ENCODE assay signal across 17 cellular contexts in the genomic region with DNA sequence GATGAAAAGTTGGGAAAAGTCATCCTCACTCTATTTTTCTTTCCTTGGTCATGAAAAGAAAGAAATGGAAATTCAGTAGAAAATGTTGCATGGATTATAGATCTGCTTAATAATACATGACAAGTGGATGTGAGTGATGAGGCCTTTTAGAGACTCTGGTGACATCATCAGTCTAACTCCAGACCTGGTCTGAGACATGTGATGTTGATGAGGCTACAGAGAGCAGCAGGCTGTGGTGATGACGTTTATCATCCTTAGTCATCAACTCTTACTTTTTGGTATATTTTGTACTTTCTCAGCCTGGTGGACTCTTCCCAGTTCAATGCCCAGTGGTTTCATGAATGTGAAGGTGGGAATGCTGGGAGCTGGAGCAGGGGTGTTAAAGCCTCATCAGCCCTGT.
DNase-seq lines count a peak whose midpoint lies in the region; ATAC-seq, FAIRE-seq and TF ChIP-seq lines count a peak whose summit lies in the region.
"Had no signal": no experiment of that assay in that cellular context is flagged by ENCODE, and none has a peak within 500 bp of the region (broad histone marks: within the 10 kb centered on the region; RNA-seq: fewer than 3 reads in every experiment).

No MANE protein-coding gene starts in this region.

- CTCF ChIA-PET in A549 (lab: Yijun Ruan, JAX), result interaction anchor here (0.7 to 2.7 kb wide), 4 partner anchors 17 to 430 kb away, joined by 3 to 6 read pairs (median 4); no protein-coding TSS in a partner anchor

- no peaks in the 10 kb centered on the region for H3K27me3 ChIP-seq in hepatocyte
- H3K27me3 ChIP-seq: ovary, tibial artery had no signal

- no peaks in the 10 kb centered on the region for H3K79me2 ChIP-seq in hepatocyte

- peaks cover 11% of the 10 kb centered on the region; the same call in 1 of the 3 replicates for H3K9me3 ChIP-seq in A549
- H3K9me3 ChIP-seq in hepatocyte (ENCODE audit: low read depth), result no peaks in the 10 kb centered on the region
- H3K9me3 ChIP-seq: ovary, tibial artery had no signal

- ATAC-seq in A549 (peak; percentile 48 to 85; a peak in 5 of 6 replicates), GM18861 (IDR thresholded peaks at IDR 0.05; ENCODE audit: unreplicated experiment) (no peak)
- ATAC-seq: activated CD8-positive, alpha-beta memory T cell treated with anti-CD3 and anti-CD28 coated beads, Interleukin-2, amount 10 ng/mL, durations not matched to agents 7 days and 5 days had no signal

- H3K9me2 ChIP-seq in hepatocyte (replicated peaks; ENCODE audit: insufficient read depth), result no peaks in the 10 kb centered on the region

- TF ChIP-seq RAD21 in A549 (conservative IDR thresholded peaks at IDR 0.05 in 1 of 2, IDR thresholded peaks at IDR 0.05 in 1 of 2), result no peak

- no peak for FAIRE-seq in A549 (lab: Jason Lieb, UNC)
- FAIRE-seq: H1 had no signal

- H4K20me1 ChIP-seq in hepatocyte (ENCODE audit: insufficient read depth, poor library complexity, severe bottlenecking), result no peaks in the 10 kb centered on the region

- TF ChIP-seq EP300 in A549 (IDR thresholded peaks at IDR 0.05), result no peak

- peak; percentile 39 to 55 for DNase-seq in A549 (ENCODE audit: low read depth in 1 of 2, low spot score in 1 of 2)
- DNase-seq in HCEC 1CT, result peak; percentile 76
- peak; percentile 43 for DNase-seq in astrocyte of the hippocampus (ENCODE audit: low read depth, low spot score)
- DNase-seq in hepatocyte (ENCODE audit: low spot score), result peak; percentile 42
- DNase-seq in activated CD4-positive, alpha-beta T cell treated with anti-CD3 and anti-CD28 coated beads, Interleukin-2, amount 50 U/mL, for 48 hours, result no peak
- DNase-seq in effector CD8-positive, alpha-beta T cell (lab: John Stamatoyannopoulos, UW), result no peak
- no peak for DNase-seq in T-helper 9 cell
- DNase-seq: activated CD8-positive, alpha-beta memory T cell treated with anti-CD3 and anti-CD28 coated beads, Interleukin-2, amount 10 ng/mL, durations not matched to agents 7 days and 5 days; activated naive CD8-positive, alpha-beta T cell treated with anti-CD3 and anti-CD28 coated beads for 36 hours; Kasumi-1; NCI-H187; NCI-H82; ovary; tibial artery had no signal

- H3K4me1 ChIP-seq in A549 (peaks cover 45% of the 10 kb centered on the region), hepatocyte (ENCODE audit: insufficient read depth) (no peaks in the 10 kb centered on the region)
- H3K4me1 ChIP-seq: tibial artery had no signal

- 12% methylated on average over 1 of the region's 1 CpG for WGBS in A549 (ENCODE audit: missing lambda C conversion rate)
- 71% methylated on average over 1 of the region's 1 CpG for WGBS in hepatocyte (ENCODE audit: low lambda C conversion rate, missing lambda C conversion rate)

- H3K27ac ChIP-seq in A549 (peak overlapping the region in 1 of 2 experiments; percentile 27; a peak in 2 of 6 replicates), hepatocyte (peak overlapping the region; percentile 84)
- H3K27ac ChIP-seq: coronary artery, ovary, tibial artery had no signal

- H3K36me3 ChIP-seq in hepatocyte (replicated peaks; ENCODE audit: insufficient read depth, low read depth), result no peaks in the 10 kb centered on the region
- H3K36me3 ChIP-seq: ovary had no signal

- H3K4me3 ChIP-seq in A549 (no peak overlapping the region), hepatocyte (no peak overlapping the region)
- H3K4me3 ChIP-seq: coronary artery, ovary, tibial artery had no signal

- TF ChIP-seq CTCF in A549 (IDR thresholded peaks at IDR 0.05) (no peak), hepatocyte (IDR thresholded peaks at IDR 0.05; ENCODE audit: poor library complexity) (no peak)

- H3K4me2 ChIP-seq in A549, result peak overlapping the region; percentile 50; the same call in 2 of the 3 replicates
- no peak overlapping the region for H3K4me2 ChIP-seq in hepatocyte

- POLR2A ChIA-PET in A549 (lab: Yijun Ruan, JAX), result no interaction called here

- H2AFZ ChIP-seq in hepatocyte, result no peak overlapping the region

- TF ChIP-seq POLR2A in A549 (IDR thresholded peaks at IDR 0.05; ENCODE audit: low read length), result no peak

TF ChIP-seq in A549, 52 proteins besides CTCF, POLR2A, EP300 and RAD21:
- TF ChIP-seq NR3C1 (IDR thresholded peaks at IDR 0.05) (no peak), FOSL2 (IDR thresholded peaks at IDR 0.05) (no peak), FOSL2 (CRISPR knock-in tag; IDR thresholded peaks at IDR 0.05) (peak; percentile 31; the same call in 1 of the 2 replicates), MAFK (IDR thresholded peaks at IDR 0.05; ENCODE audit: partially characterized antibody) (no peak), TFCP2L1 (CRISPR knock-in tag; IDR thresholded peaks at IDR 0.05) (no peak), HMGXB4 (CRISPR knock-in tag; IDR thresholded peaks at IDR 0.05; ENCODE audit: borderline replicate concordance) (no peak), TP53 (CRISPR knock-in tag; IDR thresholded peaks at IDR 0.05) (no peak), HOXB13 (CRISPR knock-in tag; IDR thresholded peaks at IDR 0.05; ENCODE audit: low read depth) (no peak)

Comparison
In these comparisons a context has a peak if more than half of its experiments do, and no peak if none do; other contexts are left out.
1. DNase-seq: peak in A549 (2 of 2), HCEC 1CT (single experiment), astrocyte of the hippocampus (single experiment) and hepatocyte (single experiment); none in activated CD4-positive, alpha-beta T cell treated with anti-CD3 and anti-CD28 coated beads, Interleukin-2, amount 50 U/mL, for 48 hours (0 of 2), effector CD8-positive, alpha-beta T cell (single experiment) and T-helper 9 cell (single experiment).